ENCODE assay signal across 14 cellular contexts in genomic region chr9:120413121-120414048, GRCh38.
A peak's percentile ranks its signal among the peaks of the same experiment; 100 is the strongest.
DNase-seq lines count a peak whose midpoint lies in the region; ATAC-seq lines count a peak whose summit lies in the region.
"Had no signal": no experiment of that assay in that cellular context is flagged by ENCODE, and none has a peak within 500 bp of the region (broad histone marks: within the 10 kb centered on the region; RNA-seq: fewer than 3 reads in every experiment).

No MANE protein-coding gene starts in this region.

- DNase-seq in DMS53 (lab: John Stamatoyannopoulos, UW) (peak; percentile 59), NCI-H1417 treated with DMSO at 0.1 percent for 48 hours (lab: John Stamatoyannopoulos, UW) (peak; percentile 100), NCI-H748 (lab: John Stamatoyannopoulos, UW; ENCODE audit: unreplicated experiment) (peak; percentile 100)
- no peak for DNase-seq in activated naive CD4-positive, alpha-beta T cell treated with Interleukin-2 at 50 U/mL for 16 hours
- DNase-seq in stimulated activated CD4-positive, alpha-beta T cell treated with anti-CD3 and anti-CD28 coated beads, Interleukin-12 subunit alpha, Interleukin-12 subunit beta, amount 100 ng/mL, for 4 hours, result no peak
- DNase-seq: activated CD8-positive, alpha-beta memory T cell treated with anti-CD3 and anti-CD28 coated beads, Interleukin-2, amount 10 ng/mL, durations not matched to agents 7 days and 5 days; CD4-positive, alpha-beta memory T cell; stimulated activated naive CD8-positive, alpha-beta T cell treated with anti-CD3 and anti-CD28 coated beads, Interleukin-15, amount 100 ng/mL, for 72 hours had no signal

- ATAC-seq in HG02852 (IDR thresholded peaks at IDR 0.05; ENCODE audit: unreplicated experiment) (no peak), HG02884 (IDR thresholded peaks at IDR 0.05; ENCODE audit: unreplicated experiment) (no peak)
- ATAC-seq: activated CD8-positive, alpha-beta memory T cell treated with anti-CD3 and anti-CD28 coated beads, Interleukin-2, amount 10 ng/mL, durations not matched to agents 7 days and 5 days; HepG2; stimulated activated naive CD8-positive, alpha-beta T cell treated with anti-CD3 and anti-CD28 coated beads, Interleukin-15, amount 100 ng/mL, for 72 hours had no signal

- H3K4me1 ChIP-seq in iPS-18a (ENCODE audit: control insufficient read depth, low read depth, low read length), result peaks cover 42% of the 10 kb centered on the region

- peaks cover 39% of the 10 kb centered on the region for H3K36me3 ChIP-seq in iPS-18a (ENCODE audit: control insufficient read depth, low read depth, low read length)

- peak overlapping the region; percentile 4 for H3K27ac ChIP-seq in iPS-18a (ENCODE audit: low read length)
- H3K27ac ChIP-seq: SK-N-MC, skin epidermis had no signal

- H3K4me3 ChIP-seq in iPS-18a (ENCODE audit: low read length), result peak overlapping the region; percentile 2
- H3K4me3 ChIP-seq: SK-N-MC, skin epidermis had no signal

- no peaks in the 10 kb centered on the region for H3K9me3 ChIP-seq in iPS-18a (ENCODE audit: control insufficient read depth, low read depth, low read length)

- H3K9ac ChIP-seq in iPS-18a (ENCODE audit: low read length), result peak overlapping the region; percentile 2

- H3K27me3 ChIP-seq in iPS-18a (ENCODE audit: control insufficient read depth, insufficient read depth, low read length), result no peaks in the 10 kb centered on the region

Comparison
In these comparisons a context has a peak if more than half of its experiments do, and no peak if none do; other contexts are left out.
1. DNase-seq: peak in DMS53 (single experiment), NCI-H1417 treated with DMSO at 0.1 percent for 48 hours (single experiment) and NCI-H748 (single experiment); none in activated naive CD4-positive, alpha-beta T cell treated with Interleukin-2 at 50 U/mL for 16 hours (single experiment) and stimulated activated CD4-positive, alpha-beta T cell treated with anti-CD3 and anti-CD28 coated beads, Interleukin-12 subunit alpha, Interleukin-12 subunit beta, amount 100 ng/mL, for 4 hours (single experiment).